Comparison of ENCODE assay signal across 1 cellular context in the genomic region with DNA sequence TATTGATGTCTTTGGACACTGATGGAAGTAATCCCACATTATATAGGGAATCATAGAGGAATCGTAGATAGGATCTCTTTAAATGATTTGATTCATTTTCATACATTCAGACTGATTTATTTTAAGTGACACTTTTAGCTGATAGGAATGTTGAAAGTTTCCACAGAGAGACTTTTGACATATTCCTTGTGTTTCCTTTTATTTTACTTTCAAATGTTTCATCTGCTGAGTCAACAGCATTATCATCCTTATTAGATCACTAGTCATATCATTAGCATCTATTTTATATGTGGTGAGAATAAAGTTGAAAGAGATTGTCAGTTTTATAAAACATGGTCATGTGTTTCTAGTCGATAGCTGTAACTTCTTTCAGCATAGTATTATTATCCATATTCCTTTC.
TF ChIP-seq lines count a peak whose summit lies in the region.

No MANE protein-coding gene starts in this region.

TF ChIP-seq in GM12878, 131 proteins besides CTCF, POLR2A, EP300 and RAD21:
- TF ChIP-seq, protein P1, sequence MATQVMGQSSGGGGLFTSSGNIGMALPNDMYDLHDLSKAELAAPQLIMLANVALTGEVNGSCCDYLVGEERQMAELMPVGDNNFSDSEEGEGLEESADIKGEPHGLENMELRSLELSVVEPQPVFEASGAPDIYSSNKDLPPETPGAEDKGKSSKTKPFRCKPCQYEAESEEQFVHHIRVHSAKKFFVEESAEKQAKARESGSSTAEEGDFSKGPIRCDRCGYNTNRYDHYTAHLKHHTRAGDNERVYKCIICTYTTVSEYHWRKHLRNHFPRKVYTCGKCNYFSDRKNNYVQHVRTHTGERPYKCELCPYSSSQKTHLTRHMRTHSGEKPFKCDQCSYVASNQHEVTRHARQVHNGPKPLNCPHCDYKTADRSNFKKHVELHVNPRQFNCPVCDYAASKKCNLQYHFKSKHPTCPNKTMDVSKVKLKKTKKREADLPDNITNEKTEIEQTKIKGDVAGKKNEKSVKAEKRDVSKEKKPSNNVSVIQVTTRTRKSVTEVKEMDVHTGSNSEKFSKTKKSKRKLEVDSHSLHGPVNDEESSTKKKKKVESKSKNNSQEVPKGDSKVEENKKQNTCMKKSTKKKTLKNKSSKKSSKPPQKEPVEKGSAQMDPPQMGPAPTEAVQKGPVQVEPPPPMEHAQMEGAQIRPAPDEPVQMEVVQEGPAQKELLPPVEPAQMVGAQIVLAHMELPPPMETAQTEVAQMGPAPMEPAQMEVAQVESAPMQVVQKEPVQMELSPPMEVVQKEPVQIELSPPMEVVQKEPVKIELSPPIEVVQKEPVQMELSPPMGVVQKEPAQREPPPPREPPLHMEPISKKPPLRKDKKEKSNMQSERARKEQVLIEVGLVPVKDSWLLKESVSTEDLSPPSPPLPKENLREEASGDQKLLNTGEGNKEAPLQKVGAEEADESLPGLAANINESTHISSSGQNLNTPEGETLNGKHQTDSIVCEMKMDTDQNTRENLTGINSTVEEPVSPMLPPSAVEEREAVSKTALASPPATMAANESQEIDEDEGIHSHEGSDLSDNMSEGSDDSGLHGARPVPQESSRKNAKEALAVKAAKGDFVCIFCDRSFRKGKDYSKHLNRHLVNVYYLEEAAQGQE (IDR thresholded peaks at IDR 0.05; ENCODE audit: low read depth, low read length), result no peak
- TF ChIP-seq, protein P2, sequence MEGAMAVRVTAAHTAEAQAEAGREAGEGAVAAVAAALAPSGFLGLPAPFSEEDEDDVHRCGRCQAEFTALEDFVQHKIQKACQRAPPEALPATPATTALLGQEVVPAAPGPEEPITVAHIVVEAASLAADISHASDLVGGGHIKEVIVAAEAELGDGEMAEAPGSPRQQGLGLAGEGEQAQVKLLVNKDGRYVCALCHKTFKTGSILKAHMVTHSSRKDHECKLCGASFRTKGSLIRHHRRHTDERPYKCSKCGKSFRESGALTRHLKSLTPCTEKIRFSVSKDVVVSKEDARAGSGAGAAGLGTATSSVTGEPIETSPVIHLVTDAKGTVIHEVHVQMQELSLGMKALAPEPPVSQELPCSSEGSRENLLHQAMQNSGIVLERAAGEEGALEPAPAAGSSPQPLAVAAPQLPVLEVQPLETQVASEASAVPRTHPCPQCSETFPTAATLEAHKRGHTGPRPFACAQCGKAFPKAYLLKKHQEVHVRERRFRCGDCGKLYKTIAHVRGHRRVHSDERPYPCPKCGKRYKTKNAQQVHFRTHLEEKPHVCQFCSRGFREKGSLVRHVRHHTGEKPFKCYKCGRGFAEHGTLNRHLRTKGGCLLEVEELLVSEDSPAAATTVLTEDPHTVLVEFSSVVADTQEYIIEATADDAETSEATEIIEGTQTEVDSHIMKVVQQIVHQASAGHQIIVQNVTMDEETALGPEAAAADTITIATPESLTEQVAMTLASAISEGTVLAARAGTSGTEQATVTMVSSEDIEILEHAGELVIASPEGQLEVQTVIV (IDR thresholded peaks at IDR 0.05; ENCODE audit: borderline replicate concordance, partially characterized antibody), result no peak
- TF ChIP-seq, protein P3, sequence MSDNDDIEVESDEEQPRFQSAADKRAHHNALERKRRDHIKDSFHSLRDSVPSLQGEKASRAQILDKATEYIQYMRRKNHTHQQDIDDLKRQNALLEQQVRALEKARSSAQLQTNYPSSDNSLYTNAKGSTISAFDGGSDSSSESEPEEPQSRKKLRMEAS (IDR thresholded peaks at IDR 0.05; ENCODE audit: low read depth, low read length), result no peak
- TF ChIP-seq SREBF1 (IDR thresholded peaks at IDR 0.05; ENCODE audit: low read length) (no peak), CBX3 (IDR thresholded peaks at IDR 0.05; ENCODE audit: borderline replicate concordance, low read depth) (no peak), FOS (IDR thresholded peaks at IDR 0.05; ENCODE audit: borderline replicate concordance, extremely low read depth, insufficient read length) (no peak), NFIC (IDR thresholded peaks at IDR 0.05; ENCODE audit: low read depth, low read length) (no peak), NFXL1 (IDR thresholded peaks at IDR 0.05; ENCODE audit: borderline replicate concordance) (no peak)
